Comparison of ENCODE assay signal across 9 cellular contexts in genomic region chr5:112228672-112229071, GRCh38.
DNase-seq lines count a peak whose midpoint lies in the region; ATAC-seq, FAIRE-seq and TF ChIP-seq lines count a peak whose summit lies in the region.
"Had no signal": no experiment of that assay in that cellular context is flagged by ENCODE, and none has a peak within 500 bp of the region (broad histone marks: within the 10 kb centered on the region; RNA-seq: fewer than 3 reads in every experiment).

No MANE protein-coding gene starts in this region.

- peak; percentile 64 for FAIRE-seq in RCC 7860 (lab: Jason Lieb, UNC)

- TF ChIP-seq CTCF in GM10266 (IDR thresholded peaks at IDR 0.05; ENCODE audit: control insufficient read depth, insufficient read depth, low read depth, missing control alignments): no peak

- peak; percentile 23 for DNase-seq in GM04503 (ENCODE audit: low read depth)
- peak; percentile 30 for DNase-seq in RCC 7860 (ENCODE audit: low spot score)
- DNase-seq in fibroblast of the conjunctiva (ENCODE audit: low read depth): peak; percentile 21
- DNase-seq in posterior vena cava (ENCODE audit: low spot score): peak; percentile 85
- no peak for DNase-seq in activated CD8-positive, alpha-beta memory T cell treated with anti-CD3 and anti-CD28 coated beads, Interleukin-2, amount 50 U/mL, for 48 hours
- DNase-seq in GM10266 (ENCODE audit: extremely low spot score): no peak
- no peak for DNase-seq in NCI-H2227 treated with DMSO at 0.1 percent for 48 hours (lab: John Stamatoyannopoulos, UW)
- DNase-seq: activated CD8-positive, alpha-beta T cell treated with anti-CD3 and anti-CD28 coated beads, Interleukin-2, amount 10 ng/mL, durations not matched to agents 7 days and 5 days had no signal

- ATAC-seq in HG03097 (IDR thresholded peaks at IDR 0.05; ENCODE audit: low FRiP score, unreplicated experiment): no peak
- ATAC-seq: activated CD8-positive, alpha-beta T cell treated with anti-CD3 and anti-CD28 coated beads, Interleukin-2, amount 10 ng/mL, durations not matched to agents 7 days and 5 days had no signal

- intact Hi-C loops in posterior vena cava (cut with DNase I): loop anchor here in 1 of 2 donors (10.0 kb wide), 1 partner anchor 186 kb away; the partner anchor contains the start of gene EPB41L4A

Comparison
In these comparisons a context has a peak if more than half of its experiments do, and no peak if none do; other contexts are left out.
1. DNase-seq: peak in GM04503 (single experiment), RCC 7860 (single experiment), fibroblast of the conjunctiva (single experiment) and posterior vena cava (single experiment); none in activated CD8-positive, alpha-beta memory T cell treated with anti-CD3 and anti-CD28 coated beads, Interleukin-2, amount 50 U/mL, for 48 hours (single experiment), GM10266 (single experiment) and NCI-H2227 treated with DMSO at 0.1 percent for 48 hours (single experiment).